Comparison of ENCODE assay signal across 8 cellular contexts in the genomic region with DNA sequence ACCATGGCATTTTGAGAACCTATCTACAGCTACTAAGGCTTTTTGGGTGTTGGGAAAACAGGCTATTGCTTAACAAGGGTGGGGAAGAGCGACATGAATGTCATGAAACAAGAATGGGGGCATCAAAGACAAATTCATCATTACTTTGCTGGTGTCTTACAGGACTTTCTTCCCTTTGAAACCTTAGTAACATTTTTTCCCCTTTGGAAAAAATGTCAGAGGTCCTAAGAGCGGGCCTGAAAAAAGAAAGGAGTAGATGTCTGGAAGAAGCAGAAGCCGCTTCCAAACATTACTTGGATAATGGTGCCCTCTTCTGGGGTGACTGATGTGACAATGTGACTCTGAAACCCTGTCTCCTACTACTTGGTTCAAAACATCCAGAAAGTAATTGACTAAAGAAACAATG. TPM values are rescaled to one million over a fixed set of nuclear protein-coding genes. Genes with fewer than 3 reads are reported as not detected.
A peak's percentile ranks its signal among the peaks of the same experiment; 100 is the strongest.
DNase-seq lines count a peak whose midpoint lies in the region; ATAC-seq and TF ChIP-seq lines count a peak whose summit lies in the region.

No MANE protein-coding gene starts in this region.

- ATAC-seq in HG03039 (IDR thresholded peaks at IDR 0.05; ENCODE audit: unreplicated experiment) (no peak), HG02938 (IDR thresholded peaks at IDR 0.05; ENCODE audit: unreplicated experiment) (no peak)

- no peaks in the 10 kb centered on the region for H3K27me3 ChIP-seq in mesendoderm (ENCODE audit: insufficient read depth, low read length, poor library complexity)

- no peak overlapping the region for H3K56ac ChIP-seq in mesendoderm (ENCODE audit: low read length)

- no peak overlapping the region for H3K4me2 ChIP-seq in mesendoderm (ENCODE audit: low read length)

- H2BK15ac ChIP-seq in mesendoderm (replicated peaks; ENCODE audit: low read depth), result no peak overlapping the region

- no peak overlapping the region for H2BK5ac ChIP-seq in mesendoderm (ENCODE audit: low read length)

- no peak overlapping the region for H3K4ac ChIP-seq in mesendoderm (ENCODE audit: low read depth, low read length)

- H3K9me3 ChIP-seq in SK-N-MC (ENCODE audit: low read depth, low read length), result no peaks in the 10 kb centered on the region

- H3K18ac ChIP-seq in mesendoderm (ENCODE audit: low read length), result no peak overlapping the region

- TF ChIP-seq CTCF in NB4 (IDR thresholded peaks at IDR 0.05; ENCODE audit: low read depth, low read length) (peak; percentile 34), choroid plexus epithelial cell (conservative IDR thresholded peaks at IDR 0.05; ENCODE audit: low read depth, low read length) (peak; percentile 66)

- H3K23ac ChIP-seq in mesendoderm (ENCODE audit: low read length), result no peak overlapping the region

- H3K36me3 ChIP-seq in SK-N-MC (ENCODE audit: insufficient read depth, low read length) (no peaks in the 10 kb centered on the region), mesendoderm (ENCODE audit: control insufficient read depth, insufficient read depth, low read length) (no peaks in the 10 kb centered on the region)

- peaks cover 2% of the 10 kb centered on the region for H3K79me1 ChIP-seq in mesendoderm (ENCODE audit: low read length)

- H3K79me2 ChIP-seq in mesendoderm (ENCODE audit: control insufficient read depth, insufficient read depth, low read length), result peaks cover 8% of the 10 kb centered on the region

- no peak overlapping the region for H3K9ac ChIP-seq in SK-N-MC (ENCODE audit: insufficient read length)
- H3K9ac ChIP-seq in mesendoderm (ENCODE audit: low read length), result no peak overlapping the region

- H3K4me1 ChIP-seq in mesendoderm (ENCODE audit: control insufficient read depth, low read depth, low read length), result peaks cover 2% of the 10 kb centered on the region

- H4K5ac ChIP-seq in mesendoderm (ENCODE audit: low read length), result no peak overlapping the region

- H4K8ac ChIP-seq in mesendoderm (ENCODE audit: low read depth, low read length), result no peak overlapping the region

- H2AK5ac ChIP-seq in mesendoderm (ENCODE audit: low read length), result no peak overlapping the region

- WGBS in mesendoderm (ENCODE audit: extremely low coverage, insufficient coverage, low lambda C conversion rate), result no CpG with 5 or more reads among the region's 3 CpGs

- TF ChIP-seq POLR2A in NB4 (IDR thresholded peaks at IDR 0.05; ENCODE audit: extremely low read depth, insufficient read length), result no peak

- DNase-seq in activated gamma-delta T cell treated with Interleukin-2 at 50 U/mL for 16 hours (peak; percentile 17), activated gamma-delta T cell (lab: John Stamatoyannopoulos, UW) (no peak), NB4 (ENCODE audit: low read depth) (peak; percentile 81), SK-N-MC (ENCODE audit: low read depth, low spot score) (peak; percentile 10), choroid plexus epithelial cell (ENCODE audit: low read depth) (peak; percentile 90), mesendoderm (peak; percentile 81)

- no peak overlapping the region for H2BK120ac ChIP-seq in mesendoderm (ENCODE audit: low read depth, low read length)

- no peak overlapping the region for H3K4me3 ChIP-seq in NB4 (ENCODE audit: low read depth, low read length)
- H3K4me3 ChIP-seq in SK-N-MC, result no peak overlapping the region
- H3K4me3 ChIP-seq in choroid plexus epithelial cell (ENCODE audit: low read depth, low read length), result no peak overlapping the region
- H3K4me3 ChIP-seq in mesendoderm (ENCODE audit: low read length), result no peak overlapping the region

- H3K27ac ChIP-seq in SK-N-MC (no peak overlapping the region), mesendoderm (ENCODE audit: low read depth, low read length) (no peak overlapping the region)

RNA-seq across cellular contexts. Expression of gene DDX50, which starts 3.8 kb away (rescaled TPM):
- polyA plus RNA-seq in mesendoderm (2013, experiment 1 of 2), result 28.4 TPM
- 28.8 TPM for polyA plus RNA-seq in mesendoderm (2013, experiment 2 of 2)

RNA-seq across cellular contexts. Expression of gene DDX21, which starts 58.6 kb away (rescaled TPM):
- 313 TPM for polyA plus RNA-seq in mesendoderm (2013, experiment 1 of 2)
- polyA plus RNA-seq in mesendoderm (2013, experiment 2 of 2), result 313 TPM
